Comparison of ENCODE assay signal across 1 cellular context in genomic region chr10:102462512-102463054, GRCh38.
TF ChIP-seq lines count a peak whose summit lies in the region.

No MANE protein-coding gene starts in this region.

TF ChIP-seq in GM23338, 12 proteins besides CTCF, POLR2A, EP300 and RAD21:
- TF ChIP-seq ZNF331 (CRISPR knock-in tag; IDR thresholded peaks at IDR 0.05; ENCODE audit: low read depth) (no peak), ZNF114 (CRISPR knock-in tag; IDR thresholded peaks at IDR 0.05) (no peak), ETS1 (IDR thresholded peaks at IDR 0.05) (no peak), EZH2 (IDR thresholded peaks at IDR 0.05; ENCODE audit: low read depth, unreplicated experiment) (no peak), POLR2AphosphoS5 (IDR thresholded peaks at IDR 0.05; ENCODE audit: low read depth) (no peak), STAT1 (IDR thresholded peaks at IDR 0.05; ENCODE audit: unreplicated experiment) (no peak), ZNF462 (CRISPR knock-in tag; IDR thresholded peaks at IDR 0.05) (no peak)
